In the genomic region with DNA sequence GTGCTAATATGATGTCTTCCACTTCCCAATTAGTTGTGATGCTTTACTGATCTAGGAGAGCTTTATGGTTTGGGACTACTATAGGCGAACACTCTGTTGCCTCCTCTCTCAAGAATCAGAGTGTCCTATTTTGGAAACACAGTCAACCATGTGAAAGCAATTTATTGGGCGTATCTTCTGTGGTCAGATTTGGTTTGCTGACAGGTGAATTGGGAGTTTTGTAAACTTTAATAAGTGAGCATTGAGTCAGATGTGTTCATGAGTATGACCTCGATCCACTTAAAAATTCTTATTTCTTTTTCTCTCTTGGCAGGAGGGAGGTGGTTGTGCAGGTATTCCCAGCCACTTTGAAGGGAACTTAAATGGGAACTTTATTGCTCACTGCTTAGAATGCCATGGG, we compare ENCODE assay signal across 22 cellular contexts. TPM values are rescaled to one million over a fixed set of nuclear protein-coding genes. Genes with fewer than 3 reads are reported as not detected.
DNase-seq lines count a peak whose midpoint lies in the region; ATAC-seq, FAIRE-seq and TF ChIP-seq lines count a peak whose summit lies in the region.
"Had no signal": no experiment of that assay in that cellular context is flagged by ENCODE, and none has a peak within 500 bp of the region (broad histone marks: within the 10 kb centered on the region; RNA-seq: fewer than 3 reads in every experiment).

No MANE protein-coding gene starts in this region.

- H3K27me3 ChIP-seq in BLaER1 (no peaks in the 10 kb centered on the region), Loucy (ENCODE audit: insufficient read depth, low read length, poor library complexity, severe bottlenecking) (no peaks in the 10 kb centered on the region), GM12878 (replicated peaks in 1 of 2; ENCODE audit: control insufficient read depth in 2 of 2, insufficient read depth in 2 of 2, low read length in 1 of 2) (no peaks in the 10 kb centered on the region), heart right ventricle (no peaks in the 10 kb centered on the region)
- H3K27me3 ChIP-seq: SJSA1 had no signal

- H3K4me2 ChIP-seq in BLaER1 (0 out of 2 replicates have a peak overlapping the region, but pooled peaks have one; percentile 10), Loucy (ENCODE audit: low read depth, low read length, poor library complexity, severe bottlenecking) (peak overlapping the region; percentile 81), GM12878 (ENCODE audit: control insufficient read depth, insufficient read depth) (peak overlapping the region; percentile 51)

- no peaks in the 10 kb centered on the region for H3K9me2 ChIP-seq in Loucy (replicated peaks; ENCODE audit: low read depth, low read length)

- H3K4me1 ChIP-seq in BLaER1, result peaks cover 61% of the 10 kb centered on the region
- peaks cover 74% of the 10 kb centered on the region for H3K4me1 ChIP-seq in Loucy (ENCODE audit: insufficient read depth, low read length, poor library complexity, severe bottlenecking)
- peaks cover 26% of the 10 kb centered on the region for H3K4me1 ChIP-seq in GM12878 (ENCODE audit: control insufficient read depth, insufficient read depth, low read length)
- H3K4me1 ChIP-seq in heart right ventricle, result peaks cover 7 to 80% (median 72%) of the 10 kb centered on the region in 9 donors

- H3K36me3 ChIP-seq in BLaER1 (peaks cover 18% of the 10 kb centered on the region; the same call in 1 of the 2 replicates), Loucy (ENCODE audit: insufficient read depth, low read length) (no peaks in the 10 kb centered on the region), GM12878 (ENCODE audit: control insufficient read depth in 2 of 2, insufficient read depth in 2 of 2, low read length in 1 of 2) (no peaks in the 10 kb centered on the region), heart right ventricle (peaks cover 0 to 11% (median 0%) of the 10 kb centered on the region in 9 donors)

- ATAC-seq in GM12878 (no peak), GM21360 (IDR thresholded peaks at IDR 0.05; ENCODE audit: unreplicated experiment) (no peak), heart right ventricle (no peak)
- ATAC-seq: HepG2, Right ventricle myocardium inferior had no signal

- H3K4me1 Mint-ChIP-seq in neural crest cell, result peaks cover 24% of the 10 kb centered on the region

- H3K9ac ChIP-seq in BLaER1, result no peak overlapping the region
- no peak overlapping the region for H3K9ac ChIP-seq in Loucy (ENCODE audit: low read depth, low read length, poor library complexity, severe bottlenecking)
- no peak overlapping the region for H3K9ac ChIP-seq in GM12878 (ENCODE audit: control insufficient read depth, insufficient read depth, low read length)

- H3K4me3 ChIP-seq in BLaER1 (no peak overlapping the region), Loucy (ENCODE audit: low read length, poor library complexity, severe bottlenecking) (peak overlapping the region; percentile 79), GM12878 (0 out of 2 replicates have a peak overlapping the region, but pooled peaks have one; percentile 35), heart right ventricle (no peak overlapping the region)
- H3K4me3 ChIP-seq: SJSA1 had no signal

- no peaks in the 10 kb centered on the region for H3K27me3 Mint-ChIP-seq in neural crest cell (ENCODE audit: low read depth)

- H3K9me3 ChIP-seq in BLaER1, result peaks cover 8% of the 10 kb centered on the region
- no peaks in the 10 kb centered on the region for H3K9me3 ChIP-seq in Loucy (ENCODE audit: insufficient read depth, low read depth, low read length)
- H3K9me3 ChIP-seq in GM12878 (replicated peaks; ENCODE audit: control insufficient read depth, insufficient read depth, low read length), result no peaks in the 10 kb centered on the region; the same call in 2 of the 3 replicates
- H3K9me3 ChIP-seq in heart right ventricle, result no peaks in the 10 kb centered on the region
- H3K9me3 ChIP-seq: SJSA1 had no signal

- H3K27ac Mint-ChIP-seq in neural crest cell (ENCODE audit: unreplicated experiment), result no peak overlapping the region

- no peak overlapping the region for H3K27ac ChIP-seq in BLaER1
- H3K27ac ChIP-seq in GM12878 (ENCODE audit: control insufficient read depth, insufficient read depth), result no peak overlapping the region
- H3K27ac ChIP-seq in heart right ventricle, result no peak overlapping the region
- H3K27ac ChIP-seq: SJSA1 had no signal

- SMC1A ChIA-PET in GM12878 (lab: Charles Lee; ENCODE audit: uncharacterized antibody, unreplicated experiment), result interaction anchor here (0.6 kb wide), 1 partner anchor 92 kb away, joined by 3 read pairs; no protein-coding TSS in a partner anchor

- WGBS in GM12878 (ENCODE audit: insufficient coverage, insufficient replicate concordance, low lambda C conversion rate, missing lambda C conversion rate), result 9% methylated on average over 3 of the region's 3 CpGs
- 82 to 88% methylated on average over 3 of the region's 3 CpGs for WGBS in heart right ventricle, 2 donors

- BruUV-seq in GM12878 (replicated peaks; lab: Mats Ljungman, UMichigan), result no TSS peak

- H3K79me2 ChIP-seq in Loucy (ENCODE audit: insufficient read depth, low read length), result peaks cover 93% of the 10 kb centered on the region
- H3K79me2 ChIP-seq in GM12878 (ENCODE audit: control insufficient read depth, insufficient read depth, low read length), result peaks cover 20% of the 10 kb centered on the region

- TF ChIP-seq POLR2A in GM12878 (IDR thresholded peaks at IDR 0.05; ENCODE audit: low read depth, low read length), result no peak

- peaks cover 12% of the 10 kb centered on the region for H3K36me3 Mint-ChIP-seq in neural crest cell (ENCODE audit: low read depth)

- H3K9me3 Mint-ChIP-seq in neural crest cell, result no peaks in the 10 kb centered on the region

- RAD21 ChIA-PET in GM12878 (lab: Charles Lee; ENCODE audit: unreplicated experiment), result interaction anchor here (1.1 kb wide), 1 partner anchor 19 kb away, joined by 3 read pairs; no protein-coding TSS in a partner anchor

- intact Hi-C loops in GM12878 (cut with micrococcal nuclease; ENCODE audit: unreplicated experiment) (no loop called here), heart right ventricle (cut with DNase I) (loop anchor here in 1 of 10 donors (10.0 kb wide), 1 partner anchor 338 kb away; a partner anchor contains a TSS)

- DNase-seq in GM12878 (ENCODE audit: low read depth, low spot score), result no peak
- no peak for DNase-seq in neural crest cell (ENCODE audit: low read depth, low spot score)
- no peak for DNase-seq in heart right ventricle
- no peak for DNase-seq in cerebellum (ENCODE audit: low spot score)
- no peak for DNase-seq in activated CD4-positive, alpha-beta T cell treated with anti-CD3 and anti-CD28 coated beads for 1 hour
- DNase-seq: 8988T, AML-193, KBM-7, NCI-H1105, NCI-H146, NCI-H2029 treated with DMSO at 0.1 percent for 48 hours, NCI-H2171 treated with DMSO at 0.1 percent for 48 hours, NCI-H524 treated with DMSO at 0.1 percent for 48 hours, NCI-H82, OCI-M1 had no signal

- peak overlapping the region; percentile 36 for H3K4me3 Mint-ChIP-seq in neural crest cell

- no peak for FAIRE-seq in GM12878 (lab: Jason Lieb, UNC)
- FAIRE-seq: GM19239, HepG2 had no signal

- peaks cover 59% of the 10 kb centered on the region for H4K20me1 ChIP-seq in BLaER1
- H4K20me1 ChIP-seq in Loucy (ENCODE audit: insufficient read depth, low read length, poor library complexity, severe bottlenecking), result peaks cover 64% of the 10 kb centered on the region
- H4K20me1 ChIP-seq in GM12878 (ENCODE audit: control insufficient read depth, insufficient read depth), result no peaks in the 10 kb centered on the region

- no peak for TF ChIP-seq CTCF in Loucy (conservative IDR thresholded peaks at IDR 0.05; ENCODE audit: low read length)
- TF ChIP-seq CTCF in GM12878 (IDR thresholded peaks at IDR 0.05 in 2 of 3, conservative IDR thresholded peaks at IDR 0.05 in 1 of 3; ENCODE audit: control insufficient read depth in 2 of 3, extremely low read depth in 1 of 3, insufficient read depth in 1 of 3, low read depth in 3 of 3, low read length in 3 of 3), result no peak
- no peak for TF ChIP-seq CTCF in neural crest cell (conservative IDR thresholded peaks at IDR 0.05)
- no peak for TF ChIP-seq CTCF in heart right ventricle (IDR thresholded peaks at IDR 0.05)

- no peak for TF ChIP-seq EP300 in GM12878 (IDR thresholded peaks at IDR 0.05; ENCODE audit: borderline replicate concordance in 1 of 2, control insufficient read depth in 1 of 2, low read depth in 2 of 2, low read length in 2 of 2)

- POLR2A ChIA-PET in GM12878 (lab: Charles Lee), result no interaction called here

- TF ChIP-seq RAD21 in GM12878 (IDR thresholded peaks at IDR 0.05; ENCODE audit: insufficient read depth, low read depth, low read length), result no peak

- H3F3A ChIP-seq in Loucy (ENCODE audit: low read depth), result peaks cover 3% of the 10 kb centered on the region; the same call in 1 of the 2 replicates

- H2AFZ ChIP-seq in Loucy (ENCODE audit: low read length) (no peak overlapping the region), GM12878 (ENCODE audit: control insufficient read depth, low read depth, low read length) (no peak overlapping the region)

- in situ Hi-C loops in GM12878 (cut with MboI), result no loop called here

- CTCF ChIA-PET in GM12878 (lab: Yijun Ruan, JAX), result interaction anchor here (1.0 kb wide), 1 partner anchor 431 kb away, joined by 3 read pairs; no protein-coding TSS in a partner anchor

TF ChIP-seq in GM12878, 131 proteins besides CTCF, POLR2A, EP300 and RAD21:
- TF ChIP-seq ZSCAN29 (IDR thresholded peaks at IDR 0.05) (no peak), RUNX3 (IDR thresholded peaks at IDR 0.05; ENCODE audit: low read length) (peak; percentile 72)

RNA-seq across cellular contexts. Expression of a gene that starts 4.4 kb away (rescaled TPM):
- total RNA-seq in GM12878 (2013; cell fraction: nucleolus; rRNA removed), result 45.0 and 47.4 TPM in 2 replicates
- total RNA-seq in GM12878 (2014; rRNA removed) (35.0 and 40.8 TPM in 2 replicates), GM12878 (2014; rRNA removed; fragmentation: Illumina TruSeq; extraction: Trizol) (31.2 and 32.2 TPM in 2 replicates), GM12878 (2021) (22.4 and 23.8 TPM in 2 replicates), neural crest cell (29.2 and 30.6 TPM in 2 replicates), heart right ventricle (100 to 1,000 TPM in 4 of 10 donors, 10 to 100 TPM in 6; 45.5 to 134 (median 87.1) TPM), cerebellum (54.9 TPM)
- polyA plus RNA-seq in GM12878 (2011; ENCODE audit: low read depth), result 19.5 TPM
- polyA plus RNA-seq in GM12878 (2011; rRNA removed) (71.3 and 77.3 TPM in 2 replicates), GM12878 (2014; fragmentation: Illumina TruSeq; extraction: Trizol) (38.8 and 44.3 TPM in 2 replicates), GM12878 (2014; fragmentation: Nextera tagmentation; extraction: Ambion mirVana) (10 to 100 TPM; 25.1 to 30.5 TPM), GM12878 (2014; rRNA removed) (24.5 and 26.2 TPM in 2 replicates), GM12878 (2016; fragmentation: Nextera tagmentation; extraction: Ambion mirVana) (10 to 100 TPM; 43.6 TPM), heart right ventricle (10 to 100 TPM; 42.0 to 73.9 TPM)
- polyA plus RNA-seq in GM12878 (2011; cell fraction: cytosol; rRNA removed), result 54.5 and 59.7 TPM in 2 replicates
- polyA plus RNA-seq in GM12878 (2011; cell fraction: nucleus; rRNA removed), result 54.3 and 56.3 TPM in 2 replicates
- 23.9 and 29.3 TPM in 2 replicates for polyA plus RNA-seq in GM12878 (2012)
- polyA minus RNA-seq in GM12878 (2011; rRNA and poly(A)+ RNA removed), result 44.3 and 46.3 TPM in 2 replicates
- polyA minus RNA-seq in GM12878 (2011; cell fraction: cytosol; rRNA and poly(A)+ RNA removed), result 12.8 and 17.3 TPM in 2 replicates
- 18.9 and 22.2 TPM in 2 replicates for polyA minus RNA-seq in GM12878 (2011; cell fraction: nucleus; rRNA and poly(A)+ RNA removed)

Comparison
In these comparisons a context has a peak if more than half of its experiments do, and no peak if none do; other contexts are left out.
1. H3K4me2 ChIP-seq: peak in every context shown above with its lines; median percentile 81 in Loucy; 51 in GM12878; 10 in BLaER1.
2. H3K4me3 ChIP-seq: peak in Loucy (single experiment) and GM12878 (single experiment); none in BLaER1 (single experiment) and heart right ventricle (0 of 10).